24 cellular contexts compared by ENCODE assay signal in the genomic region with DNA sequence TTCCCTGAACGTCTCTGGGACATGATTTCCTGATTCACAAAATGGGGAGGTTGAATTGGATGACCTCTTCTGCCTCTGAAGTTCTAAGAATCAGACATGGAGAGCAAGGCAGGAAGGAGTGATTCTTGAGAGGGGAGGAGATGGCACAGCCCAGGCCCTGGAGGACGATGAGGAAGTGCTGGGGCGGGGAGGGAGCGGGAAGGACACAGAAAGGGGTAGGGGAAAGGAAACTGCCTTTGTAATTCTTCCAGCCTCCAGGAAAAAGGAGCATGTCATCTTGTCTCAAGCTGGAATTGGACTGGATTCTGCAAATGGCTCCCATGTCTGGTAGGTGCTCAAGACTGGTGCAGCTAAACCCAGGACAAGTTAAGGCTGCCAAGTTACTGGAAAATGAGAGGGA.
DNase-seq lines count a peak whose midpoint lies in the region; ATAC-seq, FAIRE-seq and TF ChIP-seq lines count a peak whose summit lies in the region.
"Had no signal": no experiment of that assay in that cellular context is flagged by ENCODE, and none has a peak within 500 bp of the region (broad histone marks: within the 10 kb centered on the region; RNA-seq: fewer than 3 reads in every experiment).

No MANE protein-coding gene starts in this region.

- WGBS in K562 (ENCODE audit: insufficient coverage, low coverage, missing lambda C conversion rate), result 36% methylated on average over 4 of the region's 4 CpGs
- 86% methylated on average over 4 of the region's 4 CpGs for WGBS in esophagus muscularis mucosa

- H3K9me3 ChIP-seq in K562 (replicated peaks; ENCODE audit: control insufficient read depth, insufficient read depth, low read depth, low read length), result no peaks in the 10 kb centered on the region
- no peaks in the 10 kb centered on the region for H3K9me3 ChIP-seq in esophagus muscularis mucosa
- H3K9me3 ChIP-seq: A549, BE2C had no signal

- FAIRE-seq in K562 (lab: Jason Lieb, UNC), result no peak
- FAIRE-seq: A549, D721Med, G401.6, GM19239 had no signal

- BruUV-seq in K562 (replicated peaks; lab: Mats Ljungman, UMichigan), result no TSS peak

- no peak for TF ChIP-seq EP300 in K562 (IDR thresholded peaks at IDR 0.05; ENCODE audit: low read length)
- TF ChIP-seq EP300 in esophagus muscularis mucosa (IDR thresholded peaks at IDR 0.05), result no peak

- no peak overlapping the region for H3K4me2 ChIP-seq in K562 (ENCODE audit: insufficient read depth, low read length)
- H3K4me2 ChIP-seq: A549; BLaER1 treated with 17β-estradiol and CSF1 and Interleukin-3, amounts not matched to agents 10 nM and 100 nM had no signal

- CTCF ChIA-PET in K562 (lab: Yijun Ruan, JAX; ENCODE audit: low intra/inter-chr PET ratio), result no interaction called here

- H3K9me3 Mint-ChIP-seq in progenitor cell of endocrine pancreas (ENCODE audit: low read depth), result peaks cover 4% of the 10 kb centered on the region
- H3K9me3 Mint-ChIP-seq: CD4-positive, alpha-beta T cell had no signal

- H3K27me3 ChIP-seq in K562 (ENCODE audit: control insufficient read depth in 2 of 2, insufficient read depth in 2 of 2, low read length in 2 of 2) (peaks cover 3 to 7% of the 10 kb centered on the region in 2 experiments; a peak in 1 of 5 replicates), esophagus muscularis mucosa (peaks cover 0 to 4% (median 0%) of the 10 kb centered on the region in 4 donors)
- H3K27me3 ChIP-seq: BE2C; BLaER1 treated with 17β-estradiol and CSF1 and Interleukin-3, amounts not matched to agents 10 nM and 100 nM had no signal

- no peaks in the 10 kb centered on the region for H4K20me1 ChIP-seq in K562 (replicated peaks; ENCODE audit: control insufficient read depth, insufficient read depth, low read length)
- H4K20me1 ChIP-seq: BLaER1 treated with 17β-estradiol and CSF1 and Interleukin-3, amounts not matched to agents 10 nM and 100 nM had no signal

- H3K36me3 Mint-ChIP-seq in progenitor cell of endocrine pancreas (ENCODE audit: insufficient read depth), result no peaks in the 10 kb centered on the region
- H3K36me3 Mint-ChIP-seq: CD14-positive monocyte had no signal

- no peak overlapping the region for H3K9ac ChIP-seq in K562 (ENCODE audit: insufficient read depth in 1 of 2, low read depth in 2 of 2, low read length in 2 of 2)
- H3K9ac ChIP-seq: BLaER1 treated with 17β-estradiol and CSF1 and Interleukin-3, amounts not matched to agents 10 nM and 100 nM; GM23248 had no signal

- intact Hi-C loops in K562 (cut with micrococcal nuclease), result no loop called here
- intact Hi-C loops in esophagus muscularis mucosa (cut with DNase I), result no loop called here

- no peaks in the 10 kb centered on the region for H3K9me1 ChIP-seq in K562 (ENCODE audit: control insufficient read depth, insufficient read depth, low read length)

- H3K36me3 ChIP-seq in K562 (ENCODE audit: control insufficient read depth, insufficient read depth, low read length), result no peaks in the 10 kb centered on the region
- no peaks in the 10 kb centered on the region for H3K36me3 ChIP-seq in esophagus muscularis mucosa
- H3K36me3 ChIP-seq: BE2C; BLaER1 treated with 17β-estradiol and CSF1 and Interleukin-3, amounts not matched to agents 10 nM and 100 nM had no signal

- no peak for ATAC-seq in K562
- ATAC-seq: A549, HCT116 had no signal

- H3K27ac ChIP-seq in K562 (ENCODE audit: extremely low read depth, low read depth, low read length), result no peak overlapping the region
- no peak overlapping the region for H3K27ac ChIP-seq in esophagus muscularis mucosa (replicated peaks in 1 of 4)
- H3K27ac ChIP-seq: A549; BLaER1 treated with 17β-estradiol and CSF1 and Interleukin-3, amounts not matched to agents 10 nM and 100 nM; GM23248 had no signal

- H3K79me2 ChIP-seq in K562 (ENCODE audit: control insufficient read depth, insufficient read depth, low read length), result no peaks in the 10 kb centered on the region

- H3K4me1 Mint-ChIP-seq in progenitor cell of endocrine pancreas (ENCODE audit: low read depth), result peaks cover 35% of the 10 kb centered on the region
- H3K4me1 Mint-ChIP-seq: CD14-positive monocyte had no signal

- H2AFZ ChIP-seq in K562 (ENCODE audit: low read depth, low read length), result no peak overlapping the region
- H2AFZ ChIP-seq: GM23248 had no signal

- no peak for TF ChIP-seq RAD21 in K562 (CRISPR knock-in tag; conservative IDR thresholded peaks at IDR 0.05 in 1 of 2, IDR thresholded peaks at IDR 0.05 in 1 of 2)

- TF ChIP-seq POLR2A in K562 (conservative IDR thresholded peaks at IDR 0.05), result no peak
- TF ChIP-seq POLR2A in esophagus muscularis mucosa (IDR thresholded peaks at IDR 0.05; ENCODE audit: low read depth), result no peak

- POLR2A ChIA-PET in K562 (lab: Yijun Ruan, JAX), result interaction anchor here (0.6 kb wide), 1 partner anchor 12 kb away, joined by 3 read pairs; no protein-coding TSS in a partner anchor

- peak overlapping the region; percentile 39 for H3K27ac Mint-ChIP-seq in progenitor cell of endocrine pancreas
- H3K27ac Mint-ChIP-seq: CD4-positive, alpha-beta T cell had no signal

- H3K27me3 Mint-ChIP-seq in progenitor cell of endocrine pancreas, result peaks cover 32% of the 10 kb centered on the region
- H3K27me3 Mint-ChIP-seq: CD4-positive, alpha-beta T cell had no signal

- TF ChIP-seq CTCF in K562 (IDR thresholded peaks at IDR 0.05 in 2 of 3, conservative IDR thresholded peaks at IDR 0.05 in 1 of 3; ENCODE audit: insufficient read depth in 2 of 3, low read depth in 1 of 3, low read length in 3 of 3), result no peak
- no peak for TF ChIP-seq CTCF in esophagus muscularis mucosa (IDR thresholded peaks at IDR 0.05)
- TF ChIP-seq CTCF in progenitor cell of endocrine pancreas (IDR thresholded peaks at IDR 0.05; ENCODE audit: unreplicated experiment), result no peak

- no peak overlapping the region for H3K4me3 Mint-ChIP-seq in progenitor cell of endocrine pancreas (ENCODE audit: low read depth)
- H3K4me3 Mint-ChIP-seq: CD14-positive monocyte; CD4-positive, alpha-beta T cell; CD8-positive, alpha-beta memory T cell; H9 had no signal

- H3K4me3 ChIP-seq in K562, result no peak overlapping the region
- H3K4me3 ChIP-seq in esophagus muscularis mucosa, result no peak overlapping the region
- H3K4me3 ChIP-seq: A549; BLaER1 treated with 17β-estradiol and CSF1 and Interleukin-3, amounts not matched to agents 10 nM and 100 nM; GM23248 had no signal

- no peaks in the 10 kb centered on the region; a peak in 2 of 5 replicates for H3K4me1 ChIP-seq in K562 (replicated peaks in 1 of 2; ENCODE audit: control insufficient read depth in 2 of 2, insufficient read depth in 2 of 2, low read length in 2 of 2)
- H3K4me1 ChIP-seq in esophagus muscularis mucosa, result peaks cover 0 to 9% (median 4%) of the 10 kb centered on the region in 4 donors
- H3K4me1 ChIP-seq: BE2C had no signal

- DNase-seq in NCI-H345 (lab: John Stamatoyannopoulos, UW) (peak; percentile 5), NCI-H345 treated with DMSO at 0.1 percent for 48 hours (lab: John Stamatoyannopoulos, UW; ENCODE audit: unreplicated experiment) (no peak), K562 (ENCODE audit: extremely low read depth in 1 of 4, low spot score in 3 of 4) (no peak), esophagus muscularis mucosa (ENCODE audit: extremely low spot score) (peak; percentile 86), progenitor cell of endocrine pancreas (ENCODE audit: low spot score, unreplicated experiment) (no peak), UCSD-AML1 (lab: John Stamatoyannopoulos, UW; ENCODE audit: unreplicated experiment) (no peak), mesenteric fat pad (ENCODE audit: low spot score) (no peak)
- DNase-seq: 8988T; ACHN; AML-193; BE2C; CD4-positive, alpha-beta T cell; CD8-positive, alpha-beta memory T cell; DMS 273 treated with DMSO at 0.1 percent for 48 hours; DND-41; GM23248; H9 had no signal

- in situ Hi-C loops in K562 (cut with MboI), result no loop called here

TF ChIP-seq in K562, 482 proteins besides CTCF, POLR2A, EP300 and RAD21:
- TF ChIP-seq, protein P1, sequence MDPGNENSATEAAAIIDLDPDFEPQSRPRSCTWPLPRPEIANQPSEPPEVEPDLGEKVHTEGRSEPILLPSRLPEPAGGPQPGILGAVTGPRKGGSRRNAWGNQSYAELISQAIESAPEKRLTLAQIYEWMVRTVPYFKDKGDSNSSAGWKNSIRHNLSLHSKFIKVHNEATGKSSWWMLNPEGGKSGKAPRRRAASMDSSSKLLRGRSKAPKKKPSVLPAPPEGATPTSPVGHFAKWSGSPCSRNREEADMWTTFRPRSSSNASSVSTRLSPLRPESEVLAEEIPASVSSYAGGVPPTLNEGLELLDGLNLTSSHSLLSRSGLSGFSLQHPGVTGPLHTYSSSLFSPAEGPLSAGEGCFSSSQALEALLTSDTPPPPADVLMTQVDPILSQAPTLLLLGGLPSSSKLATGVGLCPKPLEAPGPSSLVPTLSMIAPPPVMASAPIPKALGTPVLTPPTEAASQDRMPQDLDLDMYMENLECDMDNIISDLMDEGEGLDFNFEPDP (CRISPR knock-in tag; IDR thresholded peaks at IDR 0.05), result no peak
- TF ChIP-seq NEUROD1 (IDR thresholded peaks at IDR 0.05; ENCODE audit: borderline replicate concordance, low read depth, low read length, partially characterized antibody), result no peak
- no peak for TF ChIP-seq STAG1 (CRISPR knock-in tag; IDR thresholded peaks at IDR 0.05; ENCODE audit: borderline replicate concordance)
- peak; percentile 24; the same call in 1 of the 2 replicates for TF ChIP-seq SPI1 (IDR thresholded peaks at IDR 0.05; ENCODE audit: borderline replicate concordance, low read depth, low read length)

Comparison
In these comparisons a context has a peak if more than half of its experiments do, and no peak if none do; other contexts are left out.
1. DNase-seq: peak in NCI-H345 (single experiment) and esophagus muscularis mucosa (single experiment); none in NCI-H345 treated with DMSO at 0.1 percent for 48 hours (single experiment), K562 (0 of 4), progenitor cell of endocrine pancreas (single experiment), UCSD-AML1 (single experiment) and mesenteric fat pad (single experiment).